ENCODE assay signal across 15 cellular contexts in the genomic region with DNA sequence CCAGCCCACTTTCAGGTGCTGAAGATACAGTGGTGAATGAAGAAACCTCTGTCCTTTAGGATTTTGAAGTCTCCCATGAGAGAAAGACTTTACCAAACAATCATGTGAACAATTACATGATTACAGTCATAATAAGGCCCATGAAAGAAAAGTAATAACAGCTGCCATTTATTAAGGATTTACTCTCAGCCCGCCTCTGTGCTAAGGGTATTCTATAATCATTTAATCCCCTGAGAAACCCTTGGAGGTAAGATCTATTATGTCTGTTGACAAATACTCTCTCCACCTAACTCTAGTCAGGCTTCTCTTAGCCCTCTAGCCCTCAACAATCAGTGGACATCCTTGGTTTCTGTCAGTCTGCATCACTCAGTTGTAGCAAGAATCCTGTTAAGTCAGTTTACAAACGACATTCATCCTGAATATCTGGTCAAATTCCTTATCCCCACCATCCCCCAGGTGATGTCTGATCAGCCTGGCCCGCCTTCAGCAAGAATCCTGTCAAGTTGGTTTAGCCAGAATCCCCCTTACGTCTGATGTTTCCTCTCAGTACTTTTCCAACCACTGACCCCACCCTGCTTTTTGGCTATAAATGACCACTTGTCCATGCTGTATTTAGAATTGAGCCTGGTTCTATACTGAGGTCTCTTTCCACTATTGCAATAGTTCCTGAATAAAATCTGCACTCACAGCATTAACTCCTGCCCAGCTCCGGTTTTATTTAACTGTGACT.
"Had no signal": no experiment of that assay in that cellular context is flagged by ENCODE, and none has a peak within 500 bp of the region (broad histone marks: within the 10 kb centered on the region; RNA-seq: fewer than 3 reads in every experiment).

No MANE protein-coding gene starts in this region.

- H3K4me1 Mint-ChIP-seq: activated naive CD8-positive, alpha-beta T cell treated with anti-CD3 and anti-CD28 coated beads, Interleukin-2, amount 10 ng/mL, durations not matched to agents 7 days and 5 days; stimulated activated naive CD8-positive, alpha-beta T cell treated with anti-CD3 and anti-CD28 coated beads, Interleukin-15, amount 100 ng/mL, for 72 hours had no signal

- H3K4me1 ChIP-seq: testis had no signal

- H3K4me3 Mint-ChIP-seq: activated CD4-positive, alpha-beta memory T cell treated with anti-CD3 and anti-CD28 coated beads for 36 hours; activated naive CD8-positive, alpha-beta T cell treated with anti-CD3 and anti-CD28 coated beads, Interleukin-2, amount 10 ng/mL, durations not matched to agents 7 days and 5 days; stimulated activated naive CD8-positive, alpha-beta T cell treated with anti-CD3 and anti-CD28 coated beads, Interleukin-15, amount 100 ng/mL, for 72 hours; T-helper 2 cell treated with Interferon-gamma antibody and Interleukin-4, amounts not matched to agents 5 μg/mL and 100 μg/mL, for 36 hours had no signal

- H3K27me3 Mint-ChIP-seq: activated naive CD8-positive, alpha-beta T cell treated with anti-CD3 and anti-CD28 coated beads, Interleukin-2, amount 10 ng/mL, durations not matched to agents 7 days and 5 days had no signal

- ATAC-seq: stimulated activated naive CD8-positive, alpha-beta T cell treated with anti-CD3 and anti-CD28 coated beads, Interleukin-15, amount 100 ng/mL, for 72 hours had no signal

- H3K27ac ChIP-seq: heart left ventricle, left ventricle myocardium inferior, testis had no signal

- H3K4me3 ChIP-seq: heart left ventricle, left ventricle myocardium inferior, testis had no signal

- H3K9me3 ChIP-seq: testis had no signal

- DNase-seq: activated CD4-positive, alpha-beta memory T cell treated with anti-CD3 and anti-CD28 coated beads for 36 hours; activated CD4-positive, CD25-positive, alpha-beta regulatory T cell treated with anti-CD3 and anti-CD28 coated beads, Interleukin-2, amount 50 U/mL, for 72 hours; activated gamma-delta T cell; activated naive CD8-positive, alpha-beta T cell treated with anti-CD3 and anti-CD28 coated beads, Interleukin-2, amount 10 ng/mL, durations not matched to agents 7 days and 5 days; activated T-cell treated with anti-CD3 and anti-CD28 coated beads, Interleukin-2, amount 50 U/mL, for 48 hours; aorta; foreskin melanocyte; heart left ventricle; kidney; left ventricle myocardium inferior; mesenchymal stem cell; stimulated activated CD4-positive, alpha-beta T cell treated with anti-CD3 and anti-CD28 coated beads, Interleukin-4, amount 100 ng/mL, for 4 hours; stimulated activated naive CD8-positive, alpha-beta T cell treated with anti-CD3 and anti-CD28 coated beads, Interleukin-15, amount 100 ng/mL, for 72 hours; testis had no signal

- H3K27ac Mint-ChIP-seq: activated CD4-positive, alpha-beta memory T cell treated with anti-CD3 and anti-CD28 coated beads for 36 hours; activated naive CD8-positive, alpha-beta T cell treated with anti-CD3 and anti-CD28 coated beads, Interleukin-2, amount 10 ng/mL, durations not matched to agents 7 days and 5 days; T-helper 2 cell treated with Interferon-gamma antibody and Interleukin-4, amounts not matched to agents 5 μg/mL and 100 μg/mL, for 36 hours had no signal

- H3K36me3 Mint-ChIP-seq: activated CD4-positive, alpha-beta memory T cell treated with anti-CD3 and anti-CD28 coated beads for 36 hours had no signal

- H3K27me3 ChIP-seq: heart left ventricle, testis had no signal

- H3K36me3 ChIP-seq: heart left ventricle had no signal
